ENCODE assay signal across 8 cellular contexts in the genomic region with DNA sequence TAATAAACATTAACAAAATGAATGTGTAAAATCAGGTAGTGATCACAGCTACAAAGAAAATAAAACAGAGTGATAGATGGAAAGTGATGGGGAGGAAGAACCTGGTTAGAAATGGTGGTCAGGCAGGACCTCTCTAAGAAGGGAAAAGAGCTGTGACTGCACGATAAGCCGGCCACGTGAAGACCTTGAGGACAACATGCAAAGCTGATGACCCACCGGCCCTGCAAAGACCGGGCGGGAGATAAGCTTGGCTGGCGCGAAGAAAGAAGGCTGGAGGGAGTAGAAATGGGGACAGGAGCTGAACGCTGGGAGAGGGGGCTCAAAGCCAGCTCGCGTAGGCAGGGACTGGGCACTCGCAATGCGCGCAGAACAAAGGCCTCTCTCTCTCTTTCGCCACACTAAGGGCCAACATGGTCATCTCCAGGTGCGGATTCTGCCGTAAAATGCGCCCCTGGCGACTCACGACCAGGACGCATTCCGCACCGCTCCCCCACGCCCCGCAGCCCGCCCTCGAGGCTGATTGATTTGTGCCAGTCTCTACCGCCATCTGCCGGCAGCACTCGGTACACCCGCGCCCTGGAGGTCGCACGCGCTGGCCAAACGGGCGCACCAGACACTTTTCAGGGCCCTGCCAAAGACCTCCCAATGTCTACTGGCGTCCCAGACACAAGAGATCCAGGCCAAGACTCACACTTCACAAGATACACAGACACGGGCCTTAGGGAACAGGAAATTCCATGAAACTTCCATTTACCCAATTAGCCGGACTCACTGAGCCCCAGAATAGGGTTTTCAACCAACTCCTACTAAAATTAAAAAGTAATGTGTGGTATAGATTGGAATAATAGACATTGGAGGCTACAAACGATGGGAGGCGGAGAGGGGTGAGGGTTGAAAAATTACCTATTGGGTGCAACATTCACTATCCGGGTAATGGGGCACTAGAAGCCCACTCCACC. TPM values are rescaled to one million over a fixed set of nuclear protein-coding genes. Genes with fewer than 3 reads are reported as not detected.
DNase-seq lines count a peak whose midpoint lies in the region; ATAC-seq and TF ChIP-seq lines count a peak whose summit lies in the region.

No MANE protein-coding gene starts in this region.

- no peaks in the 10 kb centered on the region for H3K9me3 ChIP-seq in mucosa of descending colon

- H3K4me3 ChIP-seq in mucosa of descending colon: no peak overlapping the region

- H3K4me1 ChIP-seq in mucosa of descending colon (ENCODE audit: low read depth): no peaks in the 10 kb centered on the region

- intact Hi-C loops in mucosa of descending colon (cut with DNase I, micrococcal nuclease): no loop called here

- peak; percentile 84 for DNase-seq in COLO829 (ENCODE audit: low spot score)
- peak; percentile 82 for DNase-seq in HT1080 (ENCODE audit: low read depth)
- DNase-seq in NOMO-1 (lab: John Stamatoyannopoulos, UW; ENCODE audit: unreplicated experiment in 2 of 2): peak; percentile 70 to 85
- DNase-seq in activated CD8-positive, alpha-beta memory T cell treated with anti-CD3 and anti-CD28 coated beads, Interleukin-2, amount 50 U/mL, for 1 hour (ENCODE audit: extremely low read depth): peak; percentile 66
- DNase-seq in epidermal melanocyte (ENCODE audit: insufficient read length, low spot score): peak; percentile 78
- peak; percentile 85 to 92 (median 88) for DNase-seq in mucosa of descending colon
- DNase-seq in stimulated activated CD8-positive, alpha-beta memory T cell treated with anti-CD3 and anti-CD28 coated beads, Interleukin-2, amount 100 ng/mL, for 48 hours (ENCODE audit: low read depth in 2 of 2): peak; percentile 85 to 91

- TF ChIP-seq CTCF in mucosa of descending colon (IDR thresholded peaks at IDR 0.05): peak; percentile 96

- H3K36me3 ChIP-seq in mucosa of descending colon (ENCODE audit: low read depth): no peaks in the 10 kb centered on the region

- peak; percentile 34 for ATAC-seq in GM19468 (IDR thresholded peaks at IDR 0.05; ENCODE audit: extremely low read depth, unreplicated experiment)
- ATAC-seq in mucosa of descending colon: peak; percentile 99

RNA-seq across cellular contexts. Expression of gene DEFB132, which starts 9.4 kb away (rescaled TPM):
- total RNA-seq in HT1080 (2014; rRNA removed; shearing (Covaris generic)): not detected in 2 replicates
- polyA plus RNA-seq in HT1080 (2015; cell fraction: cytosol; rRNA removed): not detected in 2 replicates
- not detected in 2 replicates for polyA plus RNA-seq in HT1080 (2015; cell fraction: nucleus; rRNA removed)
- not detected for total RNA-seq in mucosa of descending colon

RNA-seq across cellular contexts. Expression of gene C20orf96, which starts 23.7 kb away (rescaled TPM):
- total RNA-seq in HT1080 (2014; rRNA removed; shearing (Covaris generic)): 0.23 and 0.50 TPM in 2 replicates
- 1.7 and 2.2 TPM in 2 replicates for polyA plus RNA-seq in HT1080 (2015; cell fraction: cytosol; rRNA removed)
- 5.3 and 6.7 TPM in 2 replicates for polyA plus RNA-seq in HT1080 (2015; cell fraction: nucleus; rRNA removed)
- 10 to 100 TPM in 2 of 3 donors, 1 to 10 TPM in 1; 6.8 to 12.1 (median 11.3) TPM for total RNA-seq in mucosa of descending colon

RNA-seq across cellular contexts. Expression of gene ZCCHC3, which starts 30.5 kb away (rescaled TPM):
- 17.3 and 22.2 TPM in 2 replicates for total RNA-seq in HT1080 (2014; rRNA removed; shearing (Covaris generic))
- 14.9 and 17.1 TPM in 2 replicates for polyA plus RNA-seq in HT1080 (2015; cell fraction: cytosol; rRNA removed)
- polyA plus RNA-seq in HT1080 (2015; cell fraction: nucleus; rRNA removed): 11.4 and 13.0 TPM in 2 replicates
- 10 to 100 TPM; 12.0 to 18.7 (median 12.6) TPM for total RNA-seq in mucosa of descending colon

RNA-seq across cellular contexts. Expression of gene DEFB129, which starts 39.8 kb away (rescaled TPM):
- total RNA-seq in HT1080 (2014; rRNA removed; shearing (Covaris generic)): not detected in 2 replicates
- not detected in 2 replicates for polyA plus RNA-seq in HT1080 (2015; cell fraction: cytosol; rRNA removed)
- not detected in 2 replicates for polyA plus RNA-seq in HT1080 (2015; cell fraction: nucleus; rRNA removed)
- total RNA-seq in mucosa of descending colon: not detected

RNA-seq across cellular contexts. Expression of gene SOX12, which starts 58.5 kb away (rescaled TPM):
- 8.7 and 13.2 TPM in 2 replicates for total RNA-seq in HT1080 (2014; rRNA removed; shearing (Covaris generic))
- 20.2 and 21.4 TPM in 2 replicates for polyA plus RNA-seq in HT1080 (2015; cell fraction: cytosol; rRNA removed)
- polyA plus RNA-seq in HT1080 (2015; cell fraction: nucleus; rRNA removed): 19.2 and 20.0 TPM in 2 replicates
- total RNA-seq in mucosa of descending colon: 10 to 100 TPM in 1 of 3 donors, 1 to 10 TPM in 2; 3.9 to 24.0 (median 4.5) TPM
